8 cellular contexts compared by ENCODE assay signal in the genomic region with DNA sequence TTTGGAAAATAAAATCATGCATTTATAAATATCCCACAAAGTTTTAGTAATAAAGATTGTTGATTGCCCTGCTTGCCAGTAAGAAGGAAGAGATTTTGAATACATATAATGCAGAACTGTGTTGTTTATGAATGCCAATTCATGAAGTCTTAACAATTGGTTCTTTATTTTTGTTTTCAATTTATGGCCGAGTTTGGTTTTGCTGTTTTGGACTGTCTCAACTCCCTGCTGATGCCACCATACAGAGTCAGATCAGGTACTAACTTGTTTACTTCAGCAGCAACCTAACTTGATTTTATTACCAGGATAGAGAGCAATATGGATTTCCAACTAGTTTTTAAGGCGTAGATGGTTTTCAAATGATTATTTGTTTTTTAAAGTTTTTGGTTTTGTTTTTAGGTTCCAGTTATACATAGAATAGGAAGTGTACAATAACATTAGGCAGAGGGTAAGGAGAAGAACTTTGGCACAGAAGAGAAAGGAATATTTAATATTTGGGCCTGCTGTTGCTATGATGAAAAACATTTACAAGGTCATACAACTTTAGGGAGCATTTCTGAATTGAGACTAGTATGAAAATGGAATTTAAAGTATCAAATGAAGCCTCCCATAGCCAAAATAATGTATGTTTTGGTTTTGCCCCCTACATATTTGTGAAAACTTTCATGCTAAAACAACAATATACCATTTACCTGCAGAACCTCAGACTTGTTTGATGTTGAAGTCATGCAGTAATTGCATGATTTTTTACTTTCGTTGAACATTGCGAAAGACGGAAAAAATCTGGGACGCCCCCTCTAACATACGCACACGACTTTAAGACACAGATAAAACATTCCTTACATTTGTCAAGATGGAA. TPM values are rescaled to one million over a fixed set of nuclear protein-coding genes. Genes with fewer than 3 reads are reported as not detected.
A peak's percentile ranks its signal among the peaks of the same experiment; 100 is the strongest.
DNase-seq lines count a peak whose midpoint lies in the region; ATAC-seq and TF ChIP-seq lines count a peak whose summit lies in the region.

No MANE protein-coding gene starts in this region.

- TF ChIP-seq CTCF in BJ (IDR thresholded peaks at IDR 0.05; ENCODE audit: insufficient read depth, low read depth, low read length) (no peak), breast epithelium (IDR thresholded peaks at IDR 0.05) (no peak), lung (IDR thresholded peaks at IDR 0.05; ENCODE audit: control extremely low read depth, extremely low read depth) (no peak), transverse colon (IDR thresholded peaks at IDR 0.05) (no peak)

- CTCF ChIA-PET in BJ (lab: Yijun Ruan, JAX), result interaction anchor here (0.9 to 1.3 kb wide), 3 partner anchors 8 to 48 kb away, joined by 3 to 5 read pairs (median 3); no protein-coding TSS in a partner anchor

- H3K27me3 ChIP-seq in BJ (ENCODE audit: control insufficient read depth, insufficient read depth, low read length) (no peaks in the 10 kb centered on the region), breast epithelium (no peaks in the 10 kb centered on the region), lung (ENCODE audit: control insufficient read depth, insufficient read depth) (no peaks in the 10 kb centered on the region), transverse colon (no peaks in the 10 kb centered on the region)

- ATAC-seq in lung (ENCODE audit: insufficient read depth, low FRiP score), result no peak
- ATAC-seq in GM21515 (IDR thresholded peaks at IDR 0.05; ENCODE audit: unreplicated experiment), result no peak
- ATAC-seq in HG03457 (IDR thresholded peaks at IDR 0.05; ENCODE audit: unreplicated experiment), result no peak
- ATAC-seq in HG03159 (IDR thresholded peaks at IDR 0.05; ENCODE audit: unreplicated experiment), result no peak

- WGBS in lung, 2 donors, result 23 to 24% methylated on average over 8 of the region's 8 CpGs
- WGBS in transverse colon (ENCODE audit: low coverage in 1 of 2), 2 donors, result 16 to 21% methylated on average over 8 of the region's 8 CpGs

- H3K4me3 ChIP-seq in BJ (ENCODE audit: low read depth, low read length) (peak overlapping the region; percentile 73), breast epithelium (peak overlapping the region; percentile 81 to 92 (median 88)), lung (no peak overlapping the region), transverse colon (peak overlapping the region; percentile 39 to 90 (median 85))

- H3K36me3 ChIP-seq in BJ (ENCODE audit: control insufficient read depth, insufficient read depth, low read length) (peaks cover 1% of the 10 kb centered on the region; the same call in 1 of the 2 replicates), breast epithelium (no peaks in the 10 kb centered on the region), lung (ENCODE audit: control insufficient read depth in 2 of 2, insufficient read depth in 2 of 2, low read length in 2 of 2) (peaks cover 0 to 2% of the 10 kb centered on the region in 2 donors), transverse colon (peaks cover 0 to 5% (median 0%) of the 10 kb centered on the region in 4 donors)

- no peak for TF ChIP-seq EP300 in Ishikawa (IDR thresholded peaks at IDR 0.05; ENCODE audit: borderline replicate concordance)
- TF ChIP-seq EP300 in transverse colon (IDR thresholded peaks at IDR 0.05; ENCODE audit: low read depth), result no peak

- H3K27ac ChIP-seq in breast epithelium (peak overlapping the region; percentile 98 to 99), lung (ENCODE audit: low read depth in 1 of 2, low read length in 1 of 2) (peak overlapping the region; percentile 98 to 99), transverse colon (peak overlapping the region; percentile 98 to 100 (median 98))

- POLR2A ChIA-PET in BJ (lab: Charles Lee), result interaction anchor here (0.6 to 1.1 kb wide), 4 partner anchors 28 to 781 kb away, joined by 7 to 21 read pairs (median 8); a partner anchor contains a TSS

- no peaks in the 10 kb centered on the region for H3K9me3 ChIP-seq in breast epithelium
- H3K9me3 ChIP-seq in lung (ENCODE audit: control insufficient read depth in 2 of 2, insufficient read depth in 1 of 2, low read length in 1 of 2), result peaks cover 0 to 2% of the 10 kb centered on the region in 2 donors
- no peaks in the 10 kb centered on the region for H3K9me3 ChIP-seq in transverse colon

- DNase-seq in BJ (ENCODE audit: low read depth) (peak; percentile 10), breast epithelium (ENCODE audit: low spot score in 2 of 2) (no peak), lung (ENCODE audit: low spot score) (no peak), transverse colon (no peak)

- in situ Hi-C loops in transverse colon (cut with MboI; ENCODE audit: low pct_ligation_motif_present in 1 of 4, low pct_unique_long_range_greater_than_20kb in 1 of 4, low sequenced_read_pairs in 3 of 4), result no loop called here

- H3K4me1 ChIP-seq in breast epithelium (peaks cover 0 to 4% of the 10 kb centered on the region in 2 donors), lung (ENCODE audit: control insufficient read depth in 2 of 2, insufficient read depth in 2 of 2, low read length in 2 of 2) (peaks cover 2 to 3% of the 10 kb centered on the region in 2 donors), transverse colon (peaks cover 3 to 39% (median 26%) of the 10 kb centered on the region in 4 donors)

- TF ChIP-seq POLR2A in breast epithelium (IDR thresholded peaks at IDR 0.05), result no peak
- no peak for TF ChIP-seq POLR2A in transverse colon (IDR thresholded peaks at IDR 0.05)

- no peak for TF ChIP-seq RAD21 in Ishikawa (IDR thresholded peaks at IDR 0.05; ENCODE audit: low read depth)

- intact Hi-C loops in breast epithelium (cut with DNase I; ENCODE audit: low total_unique reads) (no loop called here), transverse colon (cut with DNase I; ENCODE audit: low total_unique reads) (no loop called here)

TF ChIP-seq in Ishikawa, 13 proteins besides CTCF, POLR2A, EP300 and RAD21:
- TF ChIP-seq CEBPB (IDR thresholded peaks at IDR 0.05), result peak; percentile 37; the same call in 1 of the 2 replicates
- TF ChIP-seq NFIC (IDR thresholded peaks at IDR 0.05), result no peak

RNA-seq across cellular contexts. Expression of a gene that starts 0.9 kb away (rescaled TPM):
- 29.5 and 48.4 TPM in 2 replicates for polyA plus RNA-seq in BJ (2011; rRNA removed)
- polyA minus RNA-seq in BJ (2011; rRNA and poly(A)+ RNA removed), result 7.3 TPM in 2 replicates
- total RNA-seq in breast epithelium, result 10 to 100 TPM; 34.4 to 54.0 (median 47.2) TPM
- 10 to 100 TPM; 75.7 to 86.3 TPM for total RNA-seq in lung
- polyA plus RNA-seq in lung, result 100 to 1,000 TPM in 1 of 2 donors, 10 to 100 TPM in 1; 62.3 to 153 TPM
- 100 to 1,000 TPM in 2 of 4 donors, 10 to 100 TPM in 2; 35.4 to 166 (median 120) TPM for total RNA-seq in transverse colon
